25 cellular contexts compared by ENCODE assay signal in genomic region chr14:84217066-84217465, GRCh38.
"Had no signal": no experiment of that assay in that cellular context is flagged by ENCODE, and none has a peak within 500 bp of the region (broad histone marks: within the 10 kb centered on the region; RNA-seq: fewer than 3 reads in every experiment).

No MANE protein-coding gene starts in this region.

- H3K27ac ChIP-seq: neural progenitor cell, ovary, parathyroid adenoma, psoas muscle, right lobe of liver, sigmoid colon, stomach, thoracic aorta, thyroid gland, tibial nerve, upper lobe of left lung, vagina had no signal

- H3K4me2 ChIP-seq: neural progenitor cell had no signal

- DNase-seq: natural killer cell; occipital lobe; ovary; posterior cingulate gyrus; psoas muscle; right cardiac atrium; right lobe of liver; sigmoid colon; small intestine; stimulated activated CD4-positive, alpha-beta T cell treated with anti-CD3 and anti-CD28 coated beads, Interleukin-15, amount 100 ng/mL, for 24 hours; stimulated activated CD4-positive, alpha-beta T cell treated with anti-CD3 and anti-CD28 coated beads, Interleukin-2, amount 100 ng/mL, for 24 hours; stimulated activated CD4-positive, alpha-beta T cell treated with anti-CD3 and anti-CD28 coated beads, Interleukin-2, amount 100 ng/mL, for 48 hours; stimulated activated CD4-positive, alpha-beta T cell treated with anti-CD3 and anti-CD28 coated beads, Interleukin-4, amount 100 ng/mL, for 24 hours; stimulated activated naive B cell treated with anti-CD40 and anti-IgM and Interleukin-4, amounts not matched to agents 10 μg/mL and 1 μg/mL and 100 μg/mL, for 72 hours; stimulated activated naive CD4-positive, alpha-beta T cell treated with Interleukin-2 at 50 U/mL for 16 hours; stomach; thyroid gland; trophoblast cell; upper lobe of left lung had no signal

- H3K4me3 ChIP-seq: neural progenitor cell, ovary, psoas muscle, right lobe of liver, sigmoid colon, stomach, thoracic aorta, thyroid gland, tibial nerve, upper lobe of left lung, vagina had no signal

- H2AFZ ChIP-seq: neural progenitor cell, parathyroid adenoma had no signal

- H3K27me3 ChIP-seq: neural progenitor cell, ovary, right lobe of liver, sigmoid colon, stomach, thyroid gland, tibial nerve, upper lobe of left lung, vagina had no signal

- H3K4me1 ChIP-seq: neural progenitor cell, parathyroid adenoma, psoas muscle, right lobe of liver, stomach, thyroid gland, tibial nerve, upper lobe of left lung, vagina had no signal

- H3K36me3 ChIP-seq: neural progenitor cell, ovary, right lobe of liver, sigmoid colon, stomach, thoracic aorta, thyroid gland, tibial nerve, upper lobe of left lung, vagina had no signal

- H3K9ac ChIP-seq: neural progenitor cell, parathyroid adenoma had no signal

- H3K9me3 ChIP-seq: ovary, right lobe of liver, thoracic aorta, thyroid gland, vagina had no signal

- ATAC-seq: natural killer cell; psoas muscle; right cardiac atrium; right lobe of liver; stimulated activated effector memory CD8-positive, alpha-beta T cell treated with anti-CD3 and anti-CD28 coated beads, Interleukin-12 subunit alpha, Interleukin-12 subunit beta, amount 100 ng/mL, for 72 hours; stimulated activated naive B cell treated with anti-CD40 and anti-IgM and Interleukin-4, amounts not matched to agents 10 μg/mL and 1 μg/mL and 100 μg/mL, for 72 hours had no signal
